1 cellular context compared by ENCODE assay signal in the genomic region with DNA sequence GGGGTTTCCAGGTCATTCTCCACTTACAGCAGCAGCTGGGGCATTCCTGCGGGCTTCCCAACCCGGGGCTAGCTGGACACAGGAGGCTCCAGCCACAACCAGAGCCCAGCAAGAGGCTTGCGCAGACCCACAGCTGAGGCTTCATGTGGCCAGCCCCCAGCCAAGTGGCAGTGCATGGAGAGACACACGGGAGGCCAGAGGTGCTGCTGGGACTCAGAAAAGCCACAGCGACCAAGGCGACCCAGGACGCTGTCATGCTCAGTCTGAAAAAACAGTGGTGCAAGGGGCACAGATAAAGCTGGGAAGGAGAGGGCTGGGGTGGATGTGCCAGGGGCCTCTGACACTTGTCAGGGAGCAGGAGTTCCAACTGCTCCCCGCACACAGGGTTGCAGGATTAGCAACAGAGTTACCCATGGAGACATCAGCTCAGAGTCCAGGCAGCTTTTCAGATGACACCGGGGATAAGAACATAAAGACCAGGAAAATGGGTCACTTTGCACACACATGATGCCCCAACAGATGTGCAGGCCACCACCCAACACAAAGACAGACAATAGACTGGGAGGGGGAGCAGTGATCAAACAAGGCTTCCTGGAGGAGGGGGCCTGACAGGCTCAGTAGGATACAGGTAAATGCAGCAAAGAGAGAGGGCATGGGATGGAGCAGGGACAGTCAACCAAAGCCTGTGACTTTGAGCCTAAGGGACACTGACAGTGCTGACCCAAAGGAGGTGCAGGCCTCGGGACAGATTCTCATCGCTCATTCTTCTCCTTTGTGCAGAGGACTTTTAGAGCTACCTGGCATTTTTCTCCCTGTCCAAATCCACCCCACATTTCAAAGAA.
TF ChIP-seq lines count a peak whose summit lies in the region.

No MANE protein-coding gene starts in this region.

TF ChIP-seq in IMR-90, 13 proteins besides CTCF, POLR2A, EP300 and RAD21 (continued from another document):
- TF ChIP-seq, protein P1, sequence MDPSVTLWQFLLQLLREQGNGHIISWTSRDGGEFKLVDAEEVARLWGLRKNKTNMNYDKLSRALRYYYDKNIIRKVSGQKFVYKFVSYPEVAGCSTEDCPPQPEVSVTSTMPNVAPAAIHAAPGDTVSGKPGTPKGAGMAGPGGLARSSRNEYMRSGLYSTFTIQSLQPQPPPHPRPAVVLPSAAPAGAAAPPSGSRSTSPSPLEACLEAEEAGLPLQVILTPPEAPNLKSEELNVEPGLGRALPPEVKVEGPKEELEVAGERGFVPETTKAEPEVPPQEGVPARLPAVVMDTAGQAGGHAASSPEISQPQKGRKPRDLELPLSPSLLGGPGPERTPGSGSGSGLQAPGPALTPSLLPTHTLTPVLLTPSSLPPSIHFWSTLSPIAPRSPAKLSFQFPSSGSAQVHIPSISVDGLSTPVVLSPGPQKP (IDR thresholded peaks at IDR 0.05; ENCODE audit: borderline replicate concordance, low read depth, low read length), result no peak
- TF ChIP-seq RFX5 (IDR thresholded peaks at IDR 0.05; ENCODE audit: low read depth, low read length) (no peak), FOS (IDR thresholded peaks at IDR 0.05; ENCODE audit: low read depth, low read length) (no peak), CHD1 (IDR thresholded peaks at IDR 0.05; ENCODE audit: low read depth, low read length) (no peak)
